In the genomic region with DNA sequence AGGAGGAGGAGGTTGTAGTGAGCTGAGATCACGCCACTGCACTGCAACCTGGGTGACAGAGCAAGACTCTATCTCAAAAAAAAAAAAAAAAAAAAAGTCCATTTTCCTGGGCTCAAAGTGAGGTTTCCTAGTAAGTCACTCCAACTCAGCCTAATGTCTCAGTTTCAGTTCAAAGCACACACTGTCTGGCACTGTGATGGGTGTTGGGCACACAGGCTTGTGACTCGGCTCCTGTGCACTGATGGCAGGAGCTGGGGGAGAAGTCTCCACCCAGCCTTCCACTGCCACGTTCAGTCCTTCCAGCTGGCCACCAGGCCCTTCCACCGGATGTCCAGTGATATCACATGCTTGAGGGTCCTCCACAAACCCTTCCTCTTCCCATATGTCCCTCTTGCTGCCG, we compare ENCODE assay signal across 17 cellular contexts.
DNase-seq lines count a peak whose midpoint lies in the region; FAIRE-seq and TF ChIP-seq lines count a peak whose summit lies in the region.
"Had no signal": no experiment of that assay in that cellular context is flagged by ENCODE, and none has a peak within 500 bp of the region (broad histone marks: within the 10 kb centered on the region; RNA-seq: fewer than 3 reads in every experiment).

No MANE protein-coding gene starts in this region.

- in situ Hi-C loops in Caki2 (cut with HindIII; ENCODE audit: low pct_unique_long_range_greater_than_20kb, low sequenced_read_pairs), result no loop called here

- no peaks in the 10 kb centered on the region for H3K4me1 ChIP-seq in uterus

- H3K27ac ChIP-seq in uterus, result no peak overlapping the region

- intact Hi-C loops in uterus (cut with DNase I; ENCODE audit: low total_unique reads), result no loop called here

- FAIRE-seq in H54 (lab: Jason Lieb, UNC), result no peak
- FAIRE-seq: GM12892, GM19239 had no signal

- no peak overlapping the region for H3K4me3 ChIP-seq in uterus

- TF ChIP-seq POLR2A in uterus (IDR thresholded peaks at IDR 0.05), result no peak
- no peak for TF ChIP-seq POLR2A in H54 (IDR thresholded peaks at IDR 0.05; ENCODE audit: low read depth, low read length)

- H3K36me3 ChIP-seq in uterus, result no peaks in the 10 kb centered on the region

- H3K27me3 ChIP-seq in uterus, result no peaks in the 10 kb centered on the region

- peak; percentile 32 for DNase-seq in Ammon's horn (ENCODE audit: low spot score)
- DNase-seq in Caki2 (ENCODE audit: low read depth), result peak; percentile 27
- peak; percentile 50 for DNase-seq in kidney tubule cell (ENCODE audit: low spot score)
- peak; percentile 19 for DNase-seq in renal cortical epithelial cell (ENCODE audit: low read depth)
- no peak for DNase-seq in uterus
- DNase-seq in NCI-H1694 (lab: John Stamatoyannopoulos, UW), result no peak
- DNase-seq in H54 (ENCODE audit: insufficient read length, low spot score), result no peak
- DNase-seq: ACHN; CD8-positive, alpha-beta T cell; COR-L47; DND-41; GDM1; GOT3; HCEC 1CT; HFFc6 had no signal

- no peaks in the 10 kb centered on the region for H3K9me3 ChIP-seq in uterus

- no peak for TF ChIP-seq CTCF in uterus (IDR thresholded peaks at IDR 0.05)

Comparison
In these comparisons a context has a peak if more than half of its experiments do, and no peak if none do; other contexts are left out.
1. DNase-seq: peak in Ammon's horn (single experiment), Caki2 (single experiment), kidney tubule cell (single experiment) and renal cortical epithelial cell (single experiment); none in uterus (0 of 2), NCI-H1694 (single experiment) and H54 (single experiment).